Comparison of ENCODE assay signal across 1 cellular context in the genomic region with DNA sequence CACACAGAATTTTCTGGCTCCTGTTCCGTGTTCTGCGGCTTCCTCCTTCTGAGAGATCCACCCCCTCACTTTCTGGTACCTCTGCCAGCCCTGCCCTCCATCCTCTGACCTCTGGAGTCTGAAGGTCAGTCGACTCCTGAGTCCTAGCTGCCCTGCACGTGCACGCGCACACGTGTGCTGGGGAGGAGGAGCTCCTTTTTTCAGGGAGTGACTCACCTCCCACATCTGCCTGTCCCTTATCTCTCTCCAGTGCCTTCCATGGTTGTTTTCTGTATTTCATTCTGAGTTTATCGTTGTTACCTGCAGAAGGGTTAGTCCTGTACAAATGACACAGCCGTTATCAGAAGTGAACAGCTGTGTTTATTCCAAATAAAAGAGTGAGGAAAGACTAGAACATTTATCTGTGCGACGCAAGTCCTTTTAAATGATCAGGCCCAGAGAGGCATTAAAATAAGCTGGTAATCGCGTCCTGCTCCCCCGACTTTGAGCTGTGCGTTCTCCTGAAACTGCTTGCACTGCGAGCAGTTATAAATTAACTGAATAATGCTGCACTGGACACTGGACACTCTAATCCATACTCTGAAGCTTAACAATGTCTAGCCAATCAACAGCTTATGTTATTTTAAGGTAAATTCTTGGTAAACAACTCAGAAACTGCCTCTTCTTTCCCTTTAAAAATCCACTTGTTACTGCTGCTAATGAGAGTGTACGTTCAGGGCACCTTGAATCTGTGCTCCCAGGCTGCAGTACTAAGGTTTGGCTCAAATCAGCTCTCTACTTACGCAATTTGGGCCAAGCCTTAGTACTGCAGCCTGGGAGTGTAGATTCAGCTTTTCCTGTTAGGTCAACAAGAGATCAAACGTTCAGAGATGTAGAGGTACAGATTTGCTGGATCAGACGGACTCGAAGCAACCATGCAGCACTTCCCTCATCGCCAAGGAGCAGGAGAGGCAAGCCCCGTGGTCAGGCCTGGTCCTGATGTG.
TF ChIP-seq lines count a peak whose summit lies in the region.

No MANE protein-coding gene starts in this region.

TF ChIP-seq in K562, 482 proteins besides CTCF, POLR2A, EP300 and RAD21 (continued from another document and continues in another):
- TF ChIP-seq, protein P1, sequence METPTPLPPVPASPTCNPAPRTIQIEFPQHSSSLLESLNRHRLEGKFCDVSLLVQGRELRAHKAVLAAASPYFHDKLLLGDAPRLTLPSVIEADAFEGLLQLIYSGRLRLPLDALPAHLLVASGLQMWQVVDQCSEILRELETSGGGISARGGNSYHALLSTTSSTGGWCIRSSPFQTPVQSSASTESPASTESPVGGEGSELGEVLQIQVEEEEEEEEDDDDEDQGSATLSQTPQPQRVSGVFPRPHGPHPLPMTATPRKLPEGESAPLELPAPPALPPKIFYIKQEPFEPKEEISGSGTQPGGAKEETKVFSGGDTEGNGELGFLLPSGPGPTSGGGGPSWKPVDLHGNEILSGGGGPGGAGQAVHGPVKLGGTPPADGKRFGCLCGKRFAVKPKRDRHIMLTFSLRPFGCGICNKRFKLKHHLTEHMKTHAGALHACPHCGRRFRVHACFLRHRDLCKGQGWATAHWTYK (CRISPR knock-in tag; IDR thresholded peaks at IDR 0.05), result no peak
- peak; percentile 51; the same call in 1 of the 2 replicates for TF ChIP-seq KHSRP (IDR thresholded peaks at IDR 0.05)
- 0 out of 2 replicates have a peak, but pooled peaks have one; percentile 28 for TF ChIP-seq MTA3 (IDR thresholded peaks at IDR 0.05; ENCODE audit: borderline replicate concordance)
- TF ChIP-seq, protein P2, sequence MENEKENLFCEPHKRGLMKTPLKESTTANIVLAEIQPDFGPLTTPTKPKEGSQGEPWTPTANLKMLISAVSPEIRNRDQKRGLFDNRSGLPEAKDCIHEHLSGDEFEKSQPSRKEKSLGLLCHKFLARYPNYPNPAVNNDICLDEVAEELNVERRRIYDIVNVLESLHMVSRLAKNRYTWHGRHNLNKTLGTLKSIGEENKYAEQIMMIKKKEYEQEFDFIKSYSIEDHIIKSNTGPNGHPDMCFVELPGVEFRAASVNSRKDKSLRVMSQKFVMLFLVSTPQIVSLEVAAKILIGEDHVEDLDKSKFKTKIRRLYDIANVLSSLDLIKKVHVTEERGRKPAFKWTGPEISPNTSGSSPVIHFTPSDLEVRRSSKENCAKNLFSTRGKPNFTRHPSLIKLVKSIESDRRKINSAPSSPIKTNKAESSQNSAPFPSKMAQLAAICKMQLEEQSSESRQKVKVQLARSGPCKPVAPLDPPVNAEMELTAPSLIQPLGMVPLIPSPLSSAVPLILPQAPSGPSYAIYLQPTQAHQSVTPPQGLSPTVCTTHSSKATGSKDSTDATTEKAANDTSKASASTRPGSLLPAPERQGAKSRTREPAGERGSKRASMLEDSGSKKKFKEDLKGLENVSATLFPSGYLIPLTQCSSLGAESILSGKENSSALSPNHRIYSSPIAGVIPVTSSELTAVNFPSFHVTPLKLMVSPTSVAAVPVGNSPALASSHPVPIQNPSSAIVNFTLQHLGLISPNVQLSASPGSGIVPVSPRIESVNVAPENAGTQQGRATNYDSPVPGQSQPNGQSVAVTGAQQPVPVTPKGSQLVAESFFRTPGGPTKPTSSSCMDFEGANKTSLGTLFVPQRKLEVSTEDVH (IDR thresholded peaks at IDR 0.05; ENCODE audit: low read depth, partially characterized antibody), result no peak
- peak; percentile 81 for TF ChIP-seq FOXM1 (IDR thresholded peaks at IDR 0.05; ENCODE audit: low read depth)
- TF ChIP-seq FOXM1 (CRISPR knock-in tag; IDR thresholded peaks at IDR 0.05; ENCODE audit: low read depth), result no peak
- TF ChIP-seq SMARCC2 (IDR thresholded peaks at IDR 0.05; ENCODE audit: low read depth), result peak; percentile 75; the same call in 1 of the 2 replicates
- TF ChIP-seq MTF1 (CRISPR knock-in tag; IDR thresholded peaks at IDR 0.05; ENCODE audit: borderline replicate concordance), result no peak
- no peak for TF ChIP-seq ZBTB34 (CRISPR knock-in tag; IDR thresholded peaks at IDR 0.05)
- TF ChIP-seq ZNF444 (CRISPR knock-in tag; IDR thresholded peaks at IDR 0.05), result no peak
- TF ChIP-seq PHB2 (IDR thresholded peaks at IDR 0.05; ENCODE audit: low read depth), result peak; percentile 66; the same call in 1 of the 2 replicates
- no peak for TF ChIP-seq FOS (IDR thresholded peaks at IDR 0.05; ENCODE audit: extremely low read depth, insufficient read length)
- TF ChIP-seq, protein P3, sequence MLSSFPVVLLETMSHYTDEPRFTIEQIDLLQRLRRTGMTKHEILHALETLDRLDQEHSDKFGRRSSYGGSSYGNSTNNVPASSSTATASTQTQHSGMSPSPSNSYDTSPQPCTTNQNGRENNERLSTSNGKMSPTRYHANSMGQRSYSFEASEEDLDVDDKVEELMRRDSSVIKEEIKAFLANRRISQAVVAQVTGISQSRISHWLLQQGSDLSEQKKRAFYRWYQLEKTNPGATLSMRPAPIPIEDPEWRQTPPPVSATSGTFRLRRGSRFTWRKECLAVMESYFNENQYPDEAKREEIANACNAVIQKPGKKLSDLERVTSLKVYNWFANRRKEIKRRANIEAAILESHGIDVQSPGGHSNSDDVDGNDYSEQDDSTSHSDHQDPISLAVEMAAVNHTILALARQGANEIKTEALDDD (IDR thresholded peaks at IDR 0.05), result 0 out of 2 replicates have a peak, but pooled peaks have one; percentile 24
- TF ChIP-seq, protein P4, sequence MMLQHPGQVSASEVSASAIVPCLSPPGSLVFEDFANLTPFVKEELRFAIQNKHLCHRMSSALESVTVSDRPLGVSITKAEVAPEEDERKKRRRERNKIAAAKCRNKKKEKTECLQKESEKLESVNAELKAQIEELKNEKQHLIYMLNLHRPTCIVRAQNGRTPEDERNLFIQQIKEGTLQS (IDR thresholded peaks at IDR 0.05), result peak; percentile 88
- TF ChIP-seq, protein P4 (CRISPR knock-in tag; conservative IDR thresholded peaks at IDR 0.05), result peak; percentile 80; the same call in 1 of the 2 replicates
- TF ChIP-seq MXI1 (IDR thresholded peaks at IDR 0.05; ENCODE audit: low read depth, low read length), result no peak
- peak; percentile 84 for TF ChIP-seq NFIC (IDR thresholded peaks at IDR 0.05)
- TF ChIP-seq RCOR1 (IDR thresholded peaks at IDR 0.05; ENCODE audit: borderline replicate concordance in 1 of 2, low read depth in 2 of 2, low read length in 2 of 2), result peak in 1 of 2 experiments; percentile 30; a peak in 1 of 4 replicates
- no peak for TF ChIP-seq MYBL2 (IDR thresholded peaks at IDR 0.05; ENCODE audit: low read depth)
- TF ChIP-seq MYBL2 (CRISPR knock-in tag; IDR thresholded peaks at IDR 0.05; ENCODE audit: borderline replicate concordance), result no peak
- no peak for TF ChIP-seq TSHZ1 (CRISPR knock-in tag; IDR thresholded peaks at IDR 0.05)
- TF ChIP-seq, protein P5, sequence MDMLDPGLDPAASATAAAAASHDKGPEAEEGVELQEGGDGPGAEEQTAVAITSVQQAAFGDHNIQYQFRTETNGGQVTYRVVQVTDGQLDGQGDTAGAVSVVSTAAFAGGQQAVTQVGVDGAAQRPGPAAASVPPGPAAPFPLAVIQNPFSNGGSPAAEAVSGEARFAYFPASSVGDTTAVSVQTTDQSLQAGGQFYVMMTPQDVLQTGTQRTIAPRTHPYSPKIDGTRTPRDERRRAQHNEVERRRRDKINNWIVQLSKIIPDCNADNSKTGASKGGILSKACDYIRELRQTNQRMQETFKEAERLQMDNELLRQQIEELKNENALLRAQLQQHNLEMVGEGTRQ (CRISPR knock-in tag; IDR thresholded peaks at IDR 0.05), result peak; percentile 68
- no peak for TF ChIP-seq RHOXF2B (CRISPR knock-in tag; conservative IDR thresholded peaks at IDR 0.05)
- TF ChIP-seq CC2D1A (IDR thresholded peaks at IDR 0.05), result peak; percentile 84; the same call in 1 of the 2 replicates
- TF ChIP-seq TFAP4 (CRISPR knock-in tag; IDR thresholded peaks at IDR 0.05; ENCODE audit: borderline replicate concordance), result peak; percentile 29; the same call in 1 of the 2 replicates
- TF ChIP-seq, protein P6, sequence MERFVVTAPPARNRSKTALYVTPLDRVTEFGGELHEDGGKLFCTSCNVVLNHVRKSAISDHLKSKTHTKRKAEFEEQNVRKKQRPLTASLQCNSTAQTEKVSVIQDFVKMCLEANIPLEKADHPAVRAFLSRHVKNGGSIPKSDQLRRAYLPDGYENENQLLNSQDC (CRISPR knock-in tag; IDR thresholded peaks at IDR 0.05), result no peak
- TF ChIP-seq, protein P7, sequence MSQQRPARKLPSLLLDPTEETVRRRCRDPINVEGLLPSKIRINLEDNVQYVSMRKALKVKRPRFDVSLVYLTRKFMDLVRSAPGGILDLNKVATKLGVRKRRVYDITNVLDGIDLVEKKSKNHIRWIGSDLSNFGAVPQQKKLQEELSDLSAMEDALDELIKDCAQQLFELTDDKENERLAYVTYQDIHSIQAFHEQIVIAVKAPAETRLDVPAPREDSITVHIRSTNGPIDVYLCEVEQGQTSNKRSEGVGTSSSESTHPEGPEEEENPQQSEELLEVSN (IDR thresholded peaks at IDR 0.05; ENCODE audit: borderline replicate concordance in 1 of 2, extremely low read depth in 1 of 2, insufficient read depth in 1 of 2, insufficient read length in 1 of 2, low read depth in 1 of 2, low read length in 1 of 2, poor library complexity in 1 of 2, severe bottlenecking in 1 of 2), result no peak
- no peak for TF ChIP-seq PHF21A (IDR thresholded peaks at IDR 0.05; ENCODE audit: borderline replicate concordance, low read depth)
- peak; percentile 37 to 42; a peak in 1 of 4 replicates for TF ChIP-seq NRF1 (conservative IDR thresholded peaks at IDR 0.05 in 1 of 2, IDR thresholded peaks at IDR 0.05 in 1 of 2)
- TF ChIP-seq DDX20 (tag; IDR thresholded peaks at IDR 0.05; ENCODE audit: low read depth), result no peak
- TF ChIP-seq, protein P8, sequence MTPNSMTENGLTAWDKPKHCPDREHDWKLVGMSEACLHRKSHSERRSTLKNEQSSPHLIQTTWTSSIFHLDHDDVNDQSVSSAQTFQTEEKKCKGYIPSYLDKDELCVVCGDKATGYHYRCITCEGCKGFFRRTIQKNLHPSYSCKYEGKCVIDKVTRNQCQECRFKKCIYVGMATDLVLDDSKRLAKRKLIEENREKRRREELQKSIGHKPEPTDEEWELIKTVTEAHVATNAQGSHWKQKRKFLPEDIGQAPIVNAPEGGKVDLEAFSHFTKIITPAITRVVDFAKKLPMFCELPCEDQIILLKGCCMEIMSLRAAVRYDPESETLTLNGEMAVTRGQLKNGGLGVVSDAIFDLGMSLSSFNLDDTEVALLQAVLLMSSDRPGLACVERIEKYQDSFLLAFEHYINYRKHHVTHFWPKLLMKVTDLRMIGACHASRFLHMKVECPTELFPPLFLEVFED (CRISPR knock-in tag; conservative IDR thresholded peaks at IDR 0.05), result no peak
- no peak for TF ChIP-seq SIN3B (IDR thresholded peaks at IDR 0.05; ENCODE audit: low read depth)
- TF ChIP-seq HSF4 (CRISPR knock-in tag; IDR thresholded peaks at IDR 0.05; ENCODE audit: borderline replicate concordance), result no peak
- no peak for TF ChIP-seq RBM25 (IDR thresholded peaks at IDR 0.05; ENCODE audit: low read depth, low read length, severe bottlenecking)
- TF ChIP-seq ZNF41 (CRISPR knock-in tag; conservative IDR thresholded peaks at IDR 0.05), result no peak
- peak; percentile 88 for TF ChIP-seq SMARCE1 (IDR thresholded peaks at IDR 0.05)
- peak; percentile 51 for TF ChIP-seq HDAC3 (IDR thresholded peaks at IDR 0.05; ENCODE audit: borderline replicate concordance, partially characterized antibody)
- TF ChIP-seq PKNOX1 (IDR thresholded peaks at IDR 0.05), result 0 out of 2 replicates have a peak, but pooled peaks have one; percentile 17
- TF ChIP-seq ZNF175 (CRISPR knock-in tag; IDR thresholded peaks at IDR 0.05; ENCODE audit: low read depth), result no peak
- TF ChIP-seq ZFX (CRISPR knock-in tag; IDR thresholded peaks at IDR 0.05), result no peak
